2 cellular contexts compared by ENCODE assay signal in the genomic region with DNA sequence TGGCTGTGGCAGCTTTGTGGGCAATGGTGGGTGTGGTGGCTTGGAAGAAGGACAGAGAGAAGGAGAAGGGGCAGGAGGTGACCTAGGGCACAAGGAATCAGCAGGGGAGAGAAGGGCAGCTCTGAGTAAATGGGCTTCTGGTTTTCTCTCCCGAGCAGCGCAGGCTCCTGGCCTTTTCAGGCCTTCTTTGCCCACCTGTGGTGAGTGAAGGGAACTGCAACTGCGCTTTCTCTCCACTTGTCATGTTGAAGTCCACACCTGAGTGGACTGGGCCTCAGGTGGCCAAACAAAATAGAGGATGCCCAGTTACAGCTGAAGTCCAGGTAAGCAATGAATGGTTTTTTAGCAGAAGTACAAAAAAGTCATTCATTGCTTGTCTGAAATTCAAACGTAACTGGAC.
TF ChIP-seq lines count a peak whose summit lies in the region.

No MANE protein-coding gene starts in this region.

TF ChIP-seq in GM12878, 131 proteins besides CTCF, POLR2A, EP300 and RAD21 (continued from another document):
- TF ChIP-seq EZH2 (IDR thresholded peaks at IDR 0.05; ENCODE audit: borderline replicate concordance, control insufficient read depth, low read depth, low read length) (no peak), DPF2 (IDR thresholded peaks at IDR 0.05) (no peak)
- TF ChIP-seq, protein P1, sequence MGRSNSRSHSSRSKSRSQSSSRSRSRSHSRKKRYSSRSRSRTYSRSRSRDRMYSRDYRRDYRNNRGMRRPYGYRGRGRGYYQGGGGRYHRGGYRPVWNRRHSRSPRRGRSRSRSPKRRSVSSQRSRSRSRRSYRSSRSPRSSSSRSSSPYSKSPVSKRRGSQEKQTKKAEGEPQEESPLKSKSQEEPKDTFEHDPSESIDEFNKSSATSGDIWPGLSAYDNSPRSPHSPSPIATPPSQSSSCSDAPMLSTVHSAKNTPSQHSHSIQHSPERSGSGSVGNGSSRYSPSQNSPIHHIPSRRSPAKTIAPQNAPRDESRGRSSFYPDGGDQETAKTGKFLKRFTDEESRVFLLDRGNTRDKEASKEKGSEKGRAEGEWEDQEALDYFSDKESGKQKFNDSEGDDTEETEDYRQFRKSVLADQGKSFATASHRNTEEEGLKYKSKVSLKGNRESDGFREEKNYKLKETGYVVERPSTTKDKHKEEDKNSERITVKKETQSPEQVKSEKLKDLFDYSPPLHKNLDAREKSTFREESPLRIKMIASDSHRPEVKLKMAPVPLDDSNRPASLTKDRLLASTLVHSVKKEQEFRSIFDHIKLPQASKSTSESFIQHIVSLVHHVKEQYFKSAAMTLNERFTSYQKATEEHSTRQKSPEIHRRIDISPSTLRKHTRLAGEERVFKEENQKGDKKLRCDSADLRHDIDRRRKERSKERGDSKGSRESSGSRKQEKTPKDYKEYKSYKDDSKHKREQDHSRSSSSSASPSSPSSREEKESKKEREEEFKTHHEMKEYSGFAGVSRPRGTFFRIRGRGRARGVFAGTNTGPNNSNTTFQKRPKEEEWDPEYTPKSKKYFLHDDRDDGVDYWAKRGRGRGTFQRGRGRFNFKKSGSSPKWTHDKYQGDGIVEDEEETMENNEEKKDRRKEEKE (IDR thresholded peaks at IDR 0.05) = no peak
- TF ChIP-seq, protein P2, sequence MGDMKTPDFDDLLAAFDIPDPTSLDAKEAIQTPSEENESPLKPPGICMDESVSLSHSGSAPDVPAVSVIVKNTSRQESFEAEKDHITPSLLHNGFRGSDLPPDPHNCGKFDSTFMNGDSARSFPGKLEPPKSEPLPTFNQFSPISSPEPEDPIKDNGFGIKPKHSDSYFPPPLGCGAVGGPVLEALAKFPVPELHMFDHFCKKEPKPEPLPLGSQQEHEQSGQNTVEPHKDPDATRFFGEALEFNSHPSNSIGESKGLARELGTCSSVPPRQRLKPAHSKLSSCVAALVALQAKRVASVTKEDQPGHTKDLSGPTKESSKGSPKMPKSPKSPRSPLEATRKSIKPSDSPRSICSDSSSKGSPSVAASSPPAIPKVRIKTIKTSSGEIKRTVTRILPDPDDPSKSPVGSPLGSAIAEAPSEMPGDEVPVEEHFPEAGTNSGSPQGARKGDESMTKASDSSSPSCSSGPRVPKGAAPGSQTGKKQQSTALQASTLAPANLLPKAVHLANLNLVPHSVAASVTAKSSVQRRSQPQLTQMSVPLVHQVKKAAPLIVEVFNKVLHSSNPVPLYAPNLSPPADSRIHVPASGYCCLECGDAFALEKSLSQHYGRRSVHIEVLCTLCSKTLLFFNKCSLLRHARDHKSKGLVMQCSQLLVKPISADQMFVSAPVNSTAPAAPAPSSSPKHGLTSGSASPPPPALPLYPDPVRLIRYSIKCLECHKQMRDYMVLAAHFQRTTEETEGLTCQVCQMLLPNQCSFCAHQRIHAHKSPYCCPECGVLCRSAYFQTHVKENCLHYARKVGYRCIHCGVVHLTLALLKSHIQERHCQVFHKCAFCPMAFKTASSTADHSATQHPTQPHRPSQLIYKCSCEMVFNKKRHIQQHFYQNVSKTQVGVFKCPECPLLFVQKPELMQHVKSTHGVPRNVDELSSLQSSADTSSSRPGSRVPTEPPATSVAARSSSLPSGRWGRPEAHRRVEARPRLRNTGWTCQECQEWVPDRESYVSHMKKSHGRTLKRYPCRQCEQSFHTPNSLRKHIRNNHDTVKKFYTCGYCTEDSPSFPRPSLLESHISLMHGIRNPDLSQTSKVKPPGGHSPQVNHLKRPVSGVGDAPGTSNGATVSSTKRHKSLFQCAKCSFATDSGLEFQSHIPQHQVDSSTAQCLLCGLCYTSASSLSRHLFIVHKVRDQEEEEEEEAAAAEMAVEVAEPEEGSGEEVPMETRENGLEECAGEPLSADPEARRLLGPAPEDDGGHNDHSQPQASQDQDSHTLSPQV (IDR thresholded peaks at IDR 0.05) = no peak

TF ChIP-seq in neural cell, 6 proteins besides CTCF, POLR2A, EP300 and RAD21 (continued from another document):
- TF ChIP-seq, protein P3, sequence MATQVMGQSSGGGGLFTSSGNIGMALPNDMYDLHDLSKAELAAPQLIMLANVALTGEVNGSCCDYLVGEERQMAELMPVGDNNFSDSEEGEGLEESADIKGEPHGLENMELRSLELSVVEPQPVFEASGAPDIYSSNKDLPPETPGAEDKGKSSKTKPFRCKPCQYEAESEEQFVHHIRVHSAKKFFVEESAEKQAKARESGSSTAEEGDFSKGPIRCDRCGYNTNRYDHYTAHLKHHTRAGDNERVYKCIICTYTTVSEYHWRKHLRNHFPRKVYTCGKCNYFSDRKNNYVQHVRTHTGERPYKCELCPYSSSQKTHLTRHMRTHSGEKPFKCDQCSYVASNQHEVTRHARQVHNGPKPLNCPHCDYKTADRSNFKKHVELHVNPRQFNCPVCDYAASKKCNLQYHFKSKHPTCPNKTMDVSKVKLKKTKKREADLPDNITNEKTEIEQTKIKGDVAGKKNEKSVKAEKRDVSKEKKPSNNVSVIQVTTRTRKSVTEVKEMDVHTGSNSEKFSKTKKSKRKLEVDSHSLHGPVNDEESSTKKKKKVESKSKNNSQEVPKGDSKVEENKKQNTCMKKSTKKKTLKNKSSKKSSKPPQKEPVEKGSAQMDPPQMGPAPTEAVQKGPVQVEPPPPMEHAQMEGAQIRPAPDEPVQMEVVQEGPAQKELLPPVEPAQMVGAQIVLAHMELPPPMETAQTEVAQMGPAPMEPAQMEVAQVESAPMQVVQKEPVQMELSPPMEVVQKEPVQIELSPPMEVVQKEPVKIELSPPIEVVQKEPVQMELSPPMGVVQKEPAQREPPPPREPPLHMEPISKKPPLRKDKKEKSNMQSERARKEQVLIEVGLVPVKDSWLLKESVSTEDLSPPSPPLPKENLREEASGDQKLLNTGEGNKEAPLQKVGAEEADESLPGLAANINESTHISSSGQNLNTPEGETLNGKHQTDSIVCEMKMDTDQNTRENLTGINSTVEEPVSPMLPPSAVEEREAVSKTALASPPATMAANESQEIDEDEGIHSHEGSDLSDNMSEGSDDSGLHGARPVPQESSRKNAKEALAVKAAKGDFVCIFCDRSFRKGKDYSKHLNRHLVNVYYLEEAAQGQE (IDR thresholded peaks at IDR 0.05; ENCODE audit: borderline replicate concordance) = no peak
TF ChIP-seq in neural cell: peak in this region for 1.
